8 cellular contexts compared by ENCODE assay signal in the genomic region with DNA sequence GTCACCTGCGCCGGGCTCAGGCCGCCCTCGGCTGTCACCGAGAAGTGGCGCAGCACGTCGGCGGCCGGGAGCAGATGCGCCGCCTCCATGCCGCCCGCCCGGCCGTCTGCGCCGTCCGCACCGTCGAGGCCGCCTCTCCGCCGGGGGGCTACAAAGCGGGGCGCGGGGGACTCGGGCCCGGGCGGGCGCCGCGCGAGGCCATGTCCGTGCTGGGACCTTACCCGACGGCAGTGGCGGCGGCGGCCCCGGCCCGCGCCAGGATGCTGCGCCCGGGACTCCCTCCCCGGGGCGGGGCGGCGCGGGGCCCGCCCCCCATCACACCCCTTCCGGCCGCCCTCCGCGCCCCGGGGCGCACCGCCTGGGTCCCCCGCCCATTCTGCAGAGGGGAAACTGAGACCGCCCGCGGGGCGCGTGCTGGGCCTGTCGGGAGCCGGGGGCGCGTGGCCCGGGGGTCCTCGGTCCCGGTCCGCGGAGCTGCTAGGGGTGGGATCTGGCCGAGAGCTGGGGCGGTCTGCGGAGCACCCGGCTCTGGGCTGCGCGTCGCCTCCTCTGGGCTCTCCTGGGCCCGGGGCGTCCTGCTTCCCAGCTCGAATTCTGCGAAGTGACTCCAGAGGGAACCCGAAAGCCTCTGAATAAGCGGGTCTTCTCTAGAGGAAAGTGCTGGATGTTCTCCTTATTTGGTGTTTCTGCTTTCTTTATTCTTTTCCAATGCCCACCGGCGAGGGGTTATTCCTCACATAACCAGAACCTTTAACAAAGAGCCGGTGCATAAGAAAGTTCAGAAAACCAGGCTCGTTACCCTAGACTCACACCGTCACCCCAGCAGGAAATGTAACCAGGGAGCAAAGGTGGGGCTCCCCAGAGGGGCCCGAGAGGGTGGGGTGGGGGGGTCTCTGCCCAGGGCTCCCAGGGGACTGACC. TPM values are rescaled to one million over a fixed set of nuclear protein-coding genes. Genes with fewer than 3 reads are reported as not detected.
A peak's percentile ranks its signal among the peaks of the same experiment; 100 is the strongest.
DNase-seq lines count a peak whose midpoint lies in the region; ATAC-seq and TF ChIP-seq lines count a peak whose summit lies in the region.

Gene ATP2A3 (minus strand): TSS at position 235 of the 920 bp plus-strand sequence. CDS start 146 bp downstream, at position 89.

- no peaks in the 10 kb centered on the region for H3K36me3 ChIP-seq in CD8-positive, alpha-beta T cell (ENCODE audit: insufficient read depth, low read length)
- H3K36me3 ChIP-seq in neuronal stem cell (replicated peaks in 1 of 2; ENCODE audit: control insufficient read depth in 2 of 2, insufficient read depth in 2 of 2, low read length in 2 of 2), result no peaks in the 10 kb centered on the region

- peak within 1 kb of the TSS; percentile 83 for H3K4me3 ChIP-seq in CD8-positive, alpha-beta T cell (ENCODE audit: low read depth, low read length)
- H3K4me3 ChIP-seq in epithelial cell of esophagus (ENCODE audit: low read length) (peak within 1 kb of the TSS; percentile 8), neuronal stem cell (ENCODE audit: low read length in 2 of 2) (peak within 1 kb of the TSS in 1 of 2 donors; percentile 70)

- no peaks in the 10 kb centered on the region for H3K9me3 ChIP-seq in CD8-positive, alpha-beta T cell (ENCODE audit: low read length)
- no peaks in the 10 kb centered on the region for H3K9me3 ChIP-seq in neuronal stem cell (replicated peaks in 1 of 2; ENCODE audit: control insufficient read depth in 2 of 2, insufficient read depth in 1 of 2, low read depth in 1 of 2, low read length in 2 of 2)

- H3K4me1 Mint-ChIP-seq in CD8-positive, alpha-beta T cell (ENCODE audit: low read depth), result peaks cover 47% of the 10 kb centered on the region
- H3K4me1 Mint-ChIP-seq in activated CD8-positive, alpha-beta T cell treated with anti-CD3 and anti-CD28 coated beads, Interleukin-2, amount 10 ng/mL, durations not matched to agents 7 days and 5 days (ENCODE audit: low read depth), result peaks cover 49% of the 10 kb centered on the region
- H3K4me1 Mint-ChIP-seq in type B pancreatic cell (ENCODE audit: unreplicated experiment), result peaks cover 16% of the 10 kb centered on the region

- peak within 1 kb of the TSS; percentile 79 for H2AFZ ChIP-seq in neuronal stem cell (ENCODE audit: low read length)

- DNase-seq in CD8-positive, alpha-beta T cell, result peak; percentile 20 to 83 (median 67)
- DNase-seq in Kasumi-1 (lab: John Stamatoyannopoulos, UW), result peak; percentile 41
- DNase-seq in activated CD8-positive, alpha-beta T cell treated with anti-CD3 and anti-CD28 coated beads, Interleukin-2, amount 10 ng/mL, durations not matched to agents 7 days and 5 days, result peak; percentile 83
- no peak for DNase-seq in epithelial cell of esophagus (ENCODE audit: low read depth)
- no peak for DNase-seq in neuronal stem cell (ENCODE audit: low spot score)
- DNase-seq in type B pancreatic cell (ENCODE audit: extremely low spot score, unreplicated experiment), result no peak

- peak within 1 kb of the TSS; percentile 94 for H3K18ac ChIP-seq in neuronal stem cell (ENCODE audit: low read length)

- H3K9ac ChIP-seq in neuronal stem cell (ENCODE audit: low read depth, low read length, poor library complexity), result peak within 1 kb of the TSS; percentile 30

- H3K27me3 ChIP-seq in CD8-positive, alpha-beta T cell (ENCODE audit: insufficient read depth, low read length), result no peaks in the 10 kb centered on the region
- peaks cover 23 to 89% (median 43%) of the 10 kb centered on the region in 3 experiments for H3K27me3 ChIP-seq in neuronal stem cell (ENCODE audit: control insufficient read depth in 3 of 3, insufficient read depth in 3 of 3, low read depth in 1 of 3, low read length in 3 of 3)

- H3K23ac ChIP-seq in neuronal stem cell (ENCODE audit: low read depth, low read length, poor library complexity), result peak within 1 kb of the TSS; percentile 88

- peak; percentile 72 for ATAC-seq in CD8-positive, alpha-beta T cell
- peak; percentile 38 for ATAC-seq in GM19467 (IDR thresholded peaks at IDR 0.05; ENCODE audit: unreplicated experiment)
- peak; percentile 76 for ATAC-seq in activated CD8-positive, alpha-beta T cell treated with anti-CD3 and anti-CD28 coated beads, Interleukin-2, amount 10 ng/mL, durations not matched to agents 7 days and 5 days
- no peak for ATAC-seq in GM19452 (IDR thresholded peaks at IDR 0.05; ENCODE audit: unreplicated experiment)

- peak within 1 kb of the TSS; percentile 81 for H2AK5ac ChIP-seq in neuronal stem cell (ENCODE audit: low read depth, low read length)

- intact Hi-C loops in CD8-positive, alpha-beta T cell (cut with DNase I, micrococcal nuclease), result loop anchor here (1.0 to 5.0 kb wide), 10 partner anchors 20 to 1152 kb away; partner anchors contain the start of genes CAMKK1 (in 2 of the 2), CYB5D2 (in 2 of the 2), NCBP3 (in 2 of the 2) and ZZEF1 (in 2 of the 2)

- H3K36me3 Mint-ChIP-seq in CD8-positive, alpha-beta T cell, result peaks cover 15% of the 10 kb centered on the region
- peaks cover 29% of the 10 kb centered on the region for H3K36me3 Mint-ChIP-seq in activated CD8-positive, alpha-beta T cell treated with anti-CD3 and anti-CD28 coated beads, Interleukin-2, amount 10 ng/mL, durations not matched to agents 7 days and 5 days (ENCODE audit: low read depth)
- H3K36me3 Mint-ChIP-seq in type B pancreatic cell, result no peaks in the 10 kb centered on the region

- no peak within 1 kb of the TSS for H2BK5ac ChIP-seq in neuronal stem cell (ENCODE audit: low read length)

- H3K9me3 Mint-ChIP-seq in CD8-positive, alpha-beta T cell, result no peaks in the 10 kb centered on the region
- no peaks in the 10 kb centered on the region for H3K9me3 Mint-ChIP-seq in activated CD8-positive, alpha-beta T cell treated with anti-CD3 and anti-CD28 coated beads, Interleukin-2, amount 10 ng/mL, durations not matched to agents 7 days and 5 days (ENCODE audit: insufficient read depth)
- no peaks in the 10 kb centered on the region for H3K9me3 Mint-ChIP-seq in type B pancreatic cell

- H2BK15ac ChIP-seq in neuronal stem cell (ENCODE audit: low read length), result no peak within 1 kb of the TSS

- H4K8ac ChIP-seq in neuronal stem cell (ENCODE audit: low read depth, low read length), result no peak within 1 kb of the TSS

- H3K4me2 ChIP-seq in neuronal stem cell (ENCODE audit: insufficient read depth, low read length, poor library complexity, severe bottlenecking), result peak within 1 kb of the TSS; percentile 53

- H3K27ac ChIP-seq in CD8-positive, alpha-beta T cell (ENCODE audit: low read depth, low read length), result peak within 1 kb of the TSS; percentile 76
- H3K27ac ChIP-seq in neuronal stem cell (replicated peaks; ENCODE audit: low read length), result no peak within 1 kb of the TSS

- no peak within 1 kb of the TSS for H3K14ac ChIP-seq in neuronal stem cell (ENCODE audit: low read length)

- H3K4ac ChIP-seq in neuronal stem cell (ENCODE audit: low read length), result no peak within 1 kb of the TSS

- WGBS in neuronal stem cell (ENCODE audit: extremely low coverage in 2 of 2, insufficient read length in 2 of 2, insufficient replicate concordance in 1 of 2), 2 donors, result no CpG with 5 or more reads among the region's 92 CpGs

- POLR2A ChIA-PET in CD8-positive, alpha-beta T cell (lab: Charles Lee), result interaction anchor here (0.7 to 2.1 kb wide), 7 partner anchors 8 to 179 kb away, joined by 3 to 10 read pairs (median 4); partner anchors contain the start of genes CAMKK1, CYB5D2, NCBP3 and ZZEF1
- POLR2A ChIA-PET in activated CD8-positive, alpha-beta T cell treated with anti-CD3 and anti-CD28 coated beads, Interleukin-2, amount 10 ng/mL, durations not matched to agents 7 days and 5 days (lab: Charles Lee), result interaction anchor here (0.6 to 2.2 kb wide), 12 partner anchors 8 to 179 kb away, joined by 3 to 9 read pairs (median 5); partner anchors contain the start of genes CYB5D2, NCBP3, P2RX1 and ZZEF1

- peaks cover 47% of the 10 kb centered on the region for H3K4me1 ChIP-seq in CD8-positive, alpha-beta T cell (ENCODE audit: insufficient read depth, low read length)
- peaks cover 0 to 4% of the 10 kb centered on the region in 2 donors for H3K4me1 ChIP-seq in neuronal stem cell (ENCODE audit: control insufficient read depth in 2 of 2, insufficient read depth in 1 of 2, low read depth in 1 of 2, low read length in 2 of 2)

- H3K27ac Mint-ChIP-seq in CD8-positive, alpha-beta T cell, result peak within 1 kb of the TSS; percentile 94
- peak within 1 kb of the TSS; percentile 94 for H3K27ac Mint-ChIP-seq in activated CD8-positive, alpha-beta T cell treated with anti-CD3 and anti-CD28 coated beads, Interleukin-2, amount 10 ng/mL, durations not matched to agents 7 days and 5 days
- peak within 1 kb of the TSS; percentile 50 for H3K27ac Mint-ChIP-seq in type B pancreatic cell

- no peak within 1 kb of the TSS for H2BK120ac ChIP-seq in neuronal stem cell (ENCODE audit: low read depth, low read length)

- H2BK12ac ChIP-seq in neuronal stem cell (ENCODE audit: low read length), result no peak within 1 kb of the TSS

- peaks cover 2% of the 10 kb centered on the region for H3K79me1 ChIP-seq in neuronal stem cell (ENCODE audit: low read depth, low read length)

- CTCF ChIA-PET in CD8-positive, alpha-beta T cell (lab: Charles Lee), result interaction anchor here (0.6 to 3.4 kb wide), 7 partner anchors 11 to 118 kb away, joined by 3 to 18 read pairs (median 3); partner anchors contain the start of gene NCBP3
- CTCF ChIA-PET in activated CD8-positive, alpha-beta T cell treated with anti-CD3 and anti-CD28 coated beads, Interleukin-2, amount 10 ng/mL, durations not matched to agents 7 days and 5 days (lab: Charles Lee), result interaction anchor here (0.9 to 4.1 kb wide), 12 partner anchors 15 to 118 kb away, joined by 3 to 47 read pairs (median 4); partner anchors contain the start of genes NCBP3 and P2RX1

- H3K27me3 Mint-ChIP-seq in CD8-positive, alpha-beta T cell (ENCODE audit: low read depth), result no peaks in the 10 kb centered on the region
- no peaks in the 10 kb centered on the region for H3K27me3 Mint-ChIP-seq in activated CD8-positive, alpha-beta T cell treated with anti-CD3 and anti-CD28 coated beads, Interleukin-2, amount 10 ng/mL, durations not matched to agents 7 days and 5 days (ENCODE audit: low read depth)
- H3K27me3 Mint-ChIP-seq in type B pancreatic cell, result peaks cover 67% of the 10 kb centered on the region

- H3K4me3 Mint-ChIP-seq in CD8-positive, alpha-beta T cell, result peak within 1 kb of the TSS; percentile 91
- peak within 1 kb of the TSS; percentile 90 for H3K4me3 Mint-ChIP-seq in activated CD8-positive, alpha-beta T cell treated with anti-CD3 and anti-CD28 coated beads, Interleukin-2, amount 10 ng/mL, durations not matched to agents 7 days and 5 days
- peak within 1 kb of the TSS; percentile 81 for H3K4me3 Mint-ChIP-seq in type B pancreatic cell

- no peak for TF ChIP-seq CTCF in CD8-positive, alpha-beta T cell (IDR thresholded peaks at IDR 0.05)
- TF ChIP-seq CTCF in epithelial cell of esophagus (IDR thresholded peaks at IDR 0.05; ENCODE audit: insufficient read depth, low read depth, low read length, missing control alignments) (no peak), type B pancreatic cell (conservative IDR thresholded peaks at IDR 0.05) (no peak)

- H4K91ac ChIP-seq in neuronal stem cell (ENCODE audit: low read depth, low read length, poor library complexity), result no peak within 1 kb of the TSS

RNA-seq across cellular contexts. Expression of gene ATP2A3, which starts in this region (rescaled TPM):
- total RNA-seq in CD8-positive, alpha-beta T cell, result 100 to 1,000 TPM; 197 to 200 TPM
- 100 to 1,000 TPM; 341 to 354 TPM for total RNA-seq in activated CD8-positive, alpha-beta T cell treated with anti-CD3 and anti-CD28 coated beads, Interleukin-2, amount 10 ng/mL, durations not matched to agents 7 days and 5 days
- 1.7 TPM for polyA plus RNA-seq in neuronal stem cell (2013, experiment 1 of 2)
- polyA plus RNA-seq in neuronal stem cell (2013, experiment 2 of 2), result 2.6 TPM
- total RNA-seq in type B pancreatic cell (ENCODE audit: low replicate concordance), result 33.2 and 58.6 TPM in 2 replicates

Comparison
In these comparisons a context has a peak if more than half of its experiments do, and no peak if none do; other contexts are left out.
1. DNase-seq: peak in CD8-positive, alpha-beta T cell (7 of 7), Kasumi-1 (2 of 2) and activated CD8-positive, alpha-beta T cell treated with anti-CD3 and anti-CD28 coated beads, Interleukin-2, amount 10 ng/mL, durations not matched to agents 7 days and 5 days (single experiment); none in epithelial cell of esophagus (single experiment), neuronal stem cell (single experiment) and type B pancreatic cell (single experiment).
2. Peak in every context shown above with its lines, with median percentiles within 50 percentile points of each other: H3K27ac Mint-ChIP-seq and H3K4me3 Mint-ChIP-seq.